ENCODE assay signal across 9 cellular contexts in genomic region chr1:120850531-120851421, GRCh38. TPM values are rescaled to one million over a fixed set of nuclear protein-coding genes. Genes with fewer than 3 reads are reported as not detected.
DNase-seq lines count a peak whose midpoint lies in the region; ATAC-seq, FAIRE-seq and TF ChIP-seq lines count a peak whose summit lies in the region.
"Not testable (repeated sequence)": the region's sequence is repeated elsewhere in the genome, so short reads cannot be mapped to it uniquely, and the experiment has no call there.
"Had no signal": no experiment of that assay in that cellular context is flagged by ENCODE, and none has a peak within 500 bp of the region (broad histone marks: within the 10 kb centered on the region; RNA-seq: fewer than 3 reads in every experiment).

No MANE protein-coding gene starts in this region.

- in situ Hi-C loops in mammary epithelial cell (cut with MboI; ENCODE audit: low sequenced_read_pairs in 2 of 2), result not testable (repeated sequence)

- H3K27me3 ChIP-seq in mammary epithelial cell (ENCODE audit: insufficient read depth, low read length); small intestine (ENCODE audit: control insufficient read depth in 2 of 2, insufficient read depth in 2 of 2, low read length in 2 of 2): not testable (repeated sequence)

- TF ChIP-seq CTCF in mammary epithelial cell (conservative IDR thresholded peaks at IDR 0.05 in 1 of 2, IDR thresholded peaks at IDR 0.05 in 1 of 2; ENCODE audit: extremely low read depth in 1 of 2, insufficient read depth in 1 of 2, low read depth in 1 of 2, low read length in 2 of 2), result not testable (repeated sequence)

- ATAC-seq in GM18873 (IDR thresholded peaks at IDR 0.05; ENCODE audit: low FRiP score, unreplicated experiment) (peak; percentile 87), HG03439 (IDR thresholded peaks at IDR 0.05; ENCODE audit: unreplicated experiment) (peak; percentile 97)

- H4K20me1 ChIP-seq in mammary epithelial cell (ENCODE audit: insufficient read depth, low read length), result not testable (repeated sequence)

- CTCF ChIA-PET in mammary epithelial cell (lab: Charles Lee; ENCODE audit: low non-redundant PET), result not testable (repeated sequence)

- H3K36me3 ChIP-seq in mammary epithelial cell (ENCODE audit: insufficient read depth, low read length); small intestine (ENCODE audit: control insufficient read depth in 2 of 2, insufficient read depth in 2 of 2, low read length in 2 of 2): not testable (repeated sequence)

- dilution Hi-C loops in mammary epithelial cell (cut with HindIII; ENCODE audit: low sequenced_read_pairs), result not testable (repeated sequence)

- not testable (repeated sequence) for FAIRE-seq in small intestine (lab: Jason Lieb, UNC)

- not testable (repeated sequence) for H3K79me2 ChIP-seq in mammary epithelial cell (ENCODE audit: insufficient read depth, low read length)

- DNase-seq in AG08396 (ENCODE audit: low spot score) (peak; percentile 20), NCI-H446 treated with DMSO at 0.1 percent for 48 hours (lab: John Stamatoyannopoulos, UW) (peak; percentile 88), mammary epithelial cell (peak; percentile 98), iris pigment epithelial cell (ENCODE audit: low read depth) (peak; percentile 94), small intestine (peak; percentile 95)
- DNase-seq in activated CD4-positive, CD25-positive, alpha-beta regulatory T cell (lab: John Stamatoyannopoulos, UW), result peak; percentile 31 to 87 (median 54)

- H3K27ac ChIP-seq in mammary epithelial cell (ENCODE audit: insufficient read depth, low read depth, low read length) (peak overlapping the region; percentile 73), small intestine (ENCODE audit: low read depth in 1 of 2, low read length in 1 of 2) (peak overlapping the region; percentile 55 to 85)

- H3K9ac ChIP-seq in mammary epithelial cell (ENCODE audit: insufficient read depth, low read length), result peak overlapping the region; percentile 48

- not testable (repeated sequence) for H3K4me1 ChIP-seq in mammary epithelial cell (ENCODE audit: insufficient read depth, low read length); small intestine (ENCODE audit: control insufficient read depth in 2 of 2, insufficient read depth in 1 of 2, low read depth in 1 of 2, low read length in 1 of 2)

- under 1% methylated on average over 31 of the region's 50 CpGs for WGBS in mammary epithelial cell (ENCODE audit: low coverage, missing lambda C conversion rate)
- 0% methylated on average over 30 to 47 of the region's 50 CpGs for WGBS in small intestine, 3 donors

- H3K4me3 ChIP-seq in mammary epithelial cell (replicated peaks in 1 of 3; ENCODE audit: insufficient read depth in 1 of 3, low read depth in 2 of 3, low read length in 3 of 3) (peak overlapping the region in 1 of 3 experiments; percentile 37), small intestine (ENCODE audit: low read depth in 1 of 2, low read length in 2 of 2) (peak overlapping the region in 1 of 2 donors; percentile 17)

- H3K9me3 ChIP-seq in mammary epithelial cell (replicated peaks; ENCODE audit: insufficient read depth, low read length); small intestine (ENCODE audit: control insufficient read depth, low read depth): not testable (repeated sequence)

- H3K4me2 ChIP-seq in mammary epithelial cell (ENCODE audit: insufficient read depth, low read depth, low read length), result peak overlapping the region; percentile 41

- intact Hi-C loops in mammary epithelial cell (cut with micrococcal nuclease), result not testable (repeated sequence)

- peak overlapping the region; percentile 89 for H2AFZ ChIP-seq in mammary epithelial cell (ENCODE audit: low read depth, low read length)

- TSS peak; percentile 95 for BruUV-seq in mammary epithelial cell (replicated peaks; lab: Mats Ljungman, UMichigan)

RNA-seq across cellular contexts. Expression of gene PPIAL4A, which starts 38.8 kb away (rescaled TPM):
- not detected for total RNA-seq in mammary epithelial cell
- polyA plus RNA-seq in mammary epithelial cell (not detected), small intestine (not detected)
- polyA minus RNA-seq in mammary epithelial cell, result not detected
- total RNA-seq: body of pancreas had no signal

Comparison
In these comparisons a context has a peak if more than half of its experiments do, and no peak if none do; other contexts are left out.
1. DNase-seq: peak in every context shown above with its lines; median percentile 98 in mammary epithelial cell; 95 in small intestine; 94 in iris pigment epithelial cell; 88 in NCI-H446 treated with DMSO at 0.1 percent for 48 hours; 54 in activated CD4-positive, CD25-positive, alpha-beta regulatory T cell; 20 in AG08396.